In genomic region chr1:9443913-9444445, GRCh38 we compare ENCODE assay signal across 13 cellular contexts.
DNase-seq lines count a peak whose midpoint lies in the region; ATAC-seq, FAIRE-seq and TF ChIP-seq lines count a peak whose summit lies in the region.
"Had no signal": no experiment of that assay in that cellular context is flagged by ENCODE, and none has a peak within 500 bp of the region (broad histone marks: within the 10 kb centered on the region; RNA-seq: fewer than 3 reads in every experiment).

No MANE protein-coding gene starts in this region.

- no peak for TF ChIP-seq EP300 in HepG2 (IDR thresholded peaks at IDR 0.05; ENCODE audit: low read depth in 2 of 2, low read length in 2 of 2)
- TF ChIP-seq EP300 in HepG2 (CRISPR knock-in tag; IDR thresholded peaks at IDR 0.05; ENCODE audit: borderline replicate concordance) = no peak

- in situ Hi-C loops in HepG2 (cut with HindIII; ENCODE audit: extremely low pct_ligation_motif_present, low pct_unique_long_range_greater_than_20kb) = no loop called here

- CTCF ChIA-PET in HepG2 (lab: Yijun Ruan, JAX; ENCODE audit: low intra/inter-chr PET ratio, low total read pairs) = no interaction called here

- H3K36me3 ChIP-seq in HepG2 (replicated peaks in 1 of 2; ENCODE audit: control insufficient read depth in 1 of 2, insufficient read depth in 2 of 2, low read length in 2 of 2) (no peaks in the 10 kb centered on the region), smooth muscle cell (ENCODE audit: low read depth) (no peaks in the 10 kb centered on the region), aorta (ENCODE audit: control insufficient read depth in 1 of 2, insufficient read depth in 2 of 2, low read length in 1 of 2) (no peaks in the 10 kb centered on the region)
- H3K36me3 ChIP-seq: adrenal gland, neutrophil, suprapubic skin had no signal

- H3K9ac ChIP-seq in HepG2 (ENCODE audit: insufficient read depth, low read depth, low read length) (peak overlapping the region; percentile 27; the same call in 1 of the 2 replicates), smooth muscle cell (ENCODE audit: low read depth) (peak overlapping the region; percentile 65)

- POLR2A ChIA-PET in HepG2 (lab: Yijun Ruan, JAX) = interaction anchor here (1.1 kb wide), 1 partner anchor 152 kb away, joined by 3 read pairs; no protein-coding TSS in a partner anchor

- TF ChIP-seq POLR2A in NB4 (IDR thresholded peaks at IDR 0.05; ENCODE audit: extremely low read depth, insufficient read length) (no peak), HepG2 (IDR thresholded peaks at IDR 0.05; ENCODE audit: insufficient read depth in 1 of 2, low read depth in 2 of 2, low read length in 2 of 2) (no peak)

- H3F3A ChIP-seq in smooth muscle cell (ENCODE audit: low read depth) = peaks cover 28% of the 10 kb centered on the region

- no peak for FAIRE-seq in HepG2 (lab: Jason Lieb, UNC)

- H3K27ac ChIP-seq in HepG2 (ENCODE audit: extremely low read length, insufficient read depth, low read length) (no peak overlapping the region), smooth muscle cell (ENCODE audit: low read depth) (peak overlapping the region; percentile 92), aorta (ENCODE audit: low read depth in 1 of 2, low read length in 2 of 2) (peak overlapping the region in 1 of 2 donors; percentile 54)
- H3K27ac ChIP-seq: neutrophil, suprapubic skin had no signal

- DNase-seq in NB4 (ENCODE audit: low read depth) (peak; percentile 21), cardiac fibroblast (ENCODE audit: low read depth in 2 of 2) (peak; percentile 9 to 43), HepG2 (ENCODE audit: low spot score) (no peak), smooth muscle cell (lab: John Stamatoyannopoulos, UW; ENCODE audit: unreplicated experiment) (no peak), aorta (no peak)
- no peak for DNase-seq in activated T-cell treated with anti-CD3 and anti-CD28 coated beads, Interleukin-2, amount 50 U/mL, for 1 hour
- no peak for DNase-seq in activated CD4-positive, CD25-positive, alpha-beta regulatory T cell (lab: John Stamatoyannopoulos, UW)
- DNase-seq: immature natural killer cell, NCI-H1436 had no signal

- H3K9me3 ChIP-seq in HepG2 (ENCODE audit: low read length) = no peaks in the 10 kb centered on the region
- no peaks in the 10 kb centered on the region for H3K9me3 ChIP-seq in smooth muscle cell (replicated peaks; ENCODE audit: low read depth)
- no peaks in the 10 kb centered on the region for H3K9me3 ChIP-seq in aorta (ENCODE audit: control insufficient read depth, low read length)
- H3K9me3 ChIP-seq: adrenal gland, neutrophil, suprapubic skin had no signal

- H3K4me2 ChIP-seq in HepG2 (ENCODE audit: low read depth, low read length) (peak overlapping the region; percentile 63), smooth muscle cell (peak overlapping the region; percentile 58)

- BruUV-seq in HepG2 (replicated peaks; lab: Mats Ljungman, UMichigan) = no TSS peak

- H3K4me3 ChIP-seq in NB4 (ENCODE audit: low read depth, low read length) = no peak overlapping the region
- H3K4me3 ChIP-seq in cardiac fibroblast (replicated peaks in 1 of 2; ENCODE audit: low read depth in 2 of 2, low read length in 2 of 2) = no peak overlapping the region
- peak overlapping the region in 2 of 3 experiments; percentile 2 to 25; a peak in 2 of 6 replicates for H3K4me3 ChIP-seq in HepG2 (replicated peaks in 1 of 3; ENCODE audit: insufficient read depth in 1 of 3, low read depth in 2 of 3, low read length in 3 of 3)
- no peak overlapping the region for H3K4me3 ChIP-seq in smooth muscle cell
- no peak overlapping the region for H3K4me3 ChIP-seq in aorta (ENCODE audit: low read length in 2 of 2)
- H3K4me3 ChIP-seq: adrenal gland, suprapubic skin had no signal

- ATAC-seq in HepG2 (0 out of 3 replicates have a peak, but pooled peaks have one; percentile 25), aorta (ENCODE audit: low FRiP score) (no peak), HG03342 (IDR thresholded peaks at IDR 0.05; ENCODE audit: unreplicated experiment) (no peak)

- H3K79me2 ChIP-seq in HepG2 (ENCODE audit: insufficient read depth, low read length) (no peaks in the 10 kb centered on the region), smooth muscle cell (ENCODE audit: low read depth) (no peaks in the 10 kb centered on the region)

- intact Hi-C loops in HepG2 (cut with micrococcal nuclease; ENCODE audit: unreplicated experiment) (no loop called here), aorta (cut with DNase I) (loop anchor here in 1 of 2 donors (5.0 kb wide), 1 partner anchor 37 kb away; no protein-coding TSS in a partner anchor)

- H3K4me1 ChIP-seq in HepG2 (ENCODE audit: insufficient read depth, low read length) (peaks cover 89% of the 10 kb centered on the region), smooth muscle cell (ENCODE audit: low read depth) (peaks cover 28% of the 10 kb centered on the region), aorta (ENCODE audit: control insufficient read depth in 1 of 2, insufficient read depth in 2 of 2, low read length in 2 of 2) (peaks cover 2 to 6% of the 10 kb centered on the region in 2 donors)

- no peaks in the 10 kb centered on the region for H3K27me3 ChIP-seq in HepG2 (ENCODE audit: control insufficient read depth in 1 of 2, insufficient read depth in 2 of 2, low read length in 2 of 2)
- no peaks in the 10 kb centered on the region for H3K27me3 ChIP-seq in smooth muscle cell (ENCODE audit: low read depth)
- no peaks in the 10 kb centered on the region for H3K27me3 ChIP-seq in aorta (ENCODE audit: control insufficient read depth in 1 of 2, insufficient read depth in 2 of 2, low read length in 1 of 2)
- H3K27me3 ChIP-seq: adrenal gland, suprapubic skin had no signal

- H4K20me1 ChIP-seq in HepG2 (ENCODE audit: insufficient read depth, low read length) (no peaks in the 10 kb centered on the region), smooth muscle cell (ENCODE audit: low read depth) (no peaks in the 10 kb centered on the region)

- 19% methylated on average over 10 of the region's 14 CpGs for WGBS in HepG2 (ENCODE audit: low lambda C conversion rate)
- WGBS in smooth muscle cell (ENCODE audit: low lambda C conversion rate) = 13% methylated on average over 14 of the region's 14 CpGs
- WGBS in aorta, 2 donors = 29 to 37% methylated on average over 14 of the region's 14 CpGs

- H2AFZ ChIP-seq in HepG2 (ENCODE audit: low read length) (no peak overlapping the region), smooth muscle cell (ENCODE audit: low read depth) (peak overlapping the region; percentile 68)

- no peak for TF ChIP-seq RAD21 in HepG2 (CRISPR knock-in tag; IDR thresholded peaks at IDR 0.05)

- TF ChIP-seq CTCF in NB4 (IDR thresholded peaks at IDR 0.05; ENCODE audit: low read depth, low read length) (no peak), cardiac fibroblast (IDR thresholded peaks at IDR 0.05; ENCODE audit: low read depth, low read length) (no peak), HepG2 (CRISPR knock-in tag; IDR thresholded peaks at IDR 0.05) (no peak), smooth muscle cell (IDR thresholded peaks at IDR 0.05; ENCODE audit: borderline replicate concordance, insufficient read depth, poor library complexity, severe bottlenecking) (no peak)

TF ChIP-seq in HepG2, 621 proteins besides CTCF, POLR2A, EP300 and RAD21:
- TF ChIP-seq MIER3 (CRISPR knock-in tag; IDR thresholded peaks at IDR 0.05; ENCODE audit: borderline replicate concordance) = 0 out of 2 replicates have a peak, but pooled peaks have one; percentile 13
- peak; percentile 84 for TF ChIP-seq MAFF (IDR thresholded peaks at IDR 0.05; ENCODE audit: low read depth, low read length)
- TF ChIP-seq CEBPG (CRISPR knock-in tag; IDR thresholded peaks at IDR 0.05) = peak; percentile 59
- TF ChIP-seq MAFK (conservative IDR thresholded peaks at IDR 0.05 in 1 of 2, IDR thresholded peaks at IDR 0.05 in 1 of 2; ENCODE audit: low read length in 2 of 2) = peak; percentile 90 to 92
- TF ChIP-seq EZH2 (conservative IDR thresholded peaks at IDR 0.05; ENCODE audit: low read depth, low read length) = no peak

Comparison
In these comparisons a context has a peak if more than half of its experiments do, and no peak if none do; other contexts are left out.
1. DNase-seq: peak in NB4 (single experiment) and cardiac fibroblast (2 of 2); none in HepG2 (single experiment), smooth muscle cell (single experiment), aorta (0 of 2), activated T-cell treated with anti-CD3 and anti-CD28 coated beads, Interleukin-2, amount 50 U/mL, for 1 hour (single experiment) and activated CD4-positive, CD25-positive, alpha-beta regulatory T cell (0 of 4).
2. H3K4me3 ChIP-seq: peak in HepG2 (2 of 3); none in NB4 (single experiment), cardiac fibroblast (0 of 2), smooth muscle cell (single experiment) and aorta (0 of 2).